1 cellular context compared by ENCODE assay signal in the genomic region with DNA sequence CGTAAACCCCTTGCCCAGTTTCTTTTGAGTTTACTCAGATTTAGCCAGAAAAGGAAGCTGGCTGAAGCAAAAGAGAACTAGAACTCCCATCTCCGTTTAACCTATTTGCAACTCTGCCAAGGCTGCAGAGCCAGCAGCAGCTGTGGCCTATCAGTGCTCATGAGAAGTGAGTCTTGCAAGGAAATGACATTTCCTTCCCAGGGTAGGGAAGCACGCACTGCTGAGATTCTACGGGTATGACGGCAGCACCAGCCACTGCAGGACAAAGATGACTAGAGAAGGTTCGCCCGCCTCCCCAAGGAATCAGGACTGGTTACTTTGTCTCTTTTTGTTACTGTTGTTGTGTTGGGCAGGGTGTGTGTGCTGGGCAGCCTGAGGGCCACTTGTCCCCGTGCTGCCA.
A peak's percentile ranks its signal among the peaks of the same experiment; 100 is the strongest.
TF ChIP-seq lines count a peak whose summit lies in the region.

No MANE protein-coding gene starts in this region.

TF ChIP-seq in GM23338, 12 proteins besides CTCF, POLR2A, EP300 and RAD21:
- TF ChIP-seq, protein P1, sequence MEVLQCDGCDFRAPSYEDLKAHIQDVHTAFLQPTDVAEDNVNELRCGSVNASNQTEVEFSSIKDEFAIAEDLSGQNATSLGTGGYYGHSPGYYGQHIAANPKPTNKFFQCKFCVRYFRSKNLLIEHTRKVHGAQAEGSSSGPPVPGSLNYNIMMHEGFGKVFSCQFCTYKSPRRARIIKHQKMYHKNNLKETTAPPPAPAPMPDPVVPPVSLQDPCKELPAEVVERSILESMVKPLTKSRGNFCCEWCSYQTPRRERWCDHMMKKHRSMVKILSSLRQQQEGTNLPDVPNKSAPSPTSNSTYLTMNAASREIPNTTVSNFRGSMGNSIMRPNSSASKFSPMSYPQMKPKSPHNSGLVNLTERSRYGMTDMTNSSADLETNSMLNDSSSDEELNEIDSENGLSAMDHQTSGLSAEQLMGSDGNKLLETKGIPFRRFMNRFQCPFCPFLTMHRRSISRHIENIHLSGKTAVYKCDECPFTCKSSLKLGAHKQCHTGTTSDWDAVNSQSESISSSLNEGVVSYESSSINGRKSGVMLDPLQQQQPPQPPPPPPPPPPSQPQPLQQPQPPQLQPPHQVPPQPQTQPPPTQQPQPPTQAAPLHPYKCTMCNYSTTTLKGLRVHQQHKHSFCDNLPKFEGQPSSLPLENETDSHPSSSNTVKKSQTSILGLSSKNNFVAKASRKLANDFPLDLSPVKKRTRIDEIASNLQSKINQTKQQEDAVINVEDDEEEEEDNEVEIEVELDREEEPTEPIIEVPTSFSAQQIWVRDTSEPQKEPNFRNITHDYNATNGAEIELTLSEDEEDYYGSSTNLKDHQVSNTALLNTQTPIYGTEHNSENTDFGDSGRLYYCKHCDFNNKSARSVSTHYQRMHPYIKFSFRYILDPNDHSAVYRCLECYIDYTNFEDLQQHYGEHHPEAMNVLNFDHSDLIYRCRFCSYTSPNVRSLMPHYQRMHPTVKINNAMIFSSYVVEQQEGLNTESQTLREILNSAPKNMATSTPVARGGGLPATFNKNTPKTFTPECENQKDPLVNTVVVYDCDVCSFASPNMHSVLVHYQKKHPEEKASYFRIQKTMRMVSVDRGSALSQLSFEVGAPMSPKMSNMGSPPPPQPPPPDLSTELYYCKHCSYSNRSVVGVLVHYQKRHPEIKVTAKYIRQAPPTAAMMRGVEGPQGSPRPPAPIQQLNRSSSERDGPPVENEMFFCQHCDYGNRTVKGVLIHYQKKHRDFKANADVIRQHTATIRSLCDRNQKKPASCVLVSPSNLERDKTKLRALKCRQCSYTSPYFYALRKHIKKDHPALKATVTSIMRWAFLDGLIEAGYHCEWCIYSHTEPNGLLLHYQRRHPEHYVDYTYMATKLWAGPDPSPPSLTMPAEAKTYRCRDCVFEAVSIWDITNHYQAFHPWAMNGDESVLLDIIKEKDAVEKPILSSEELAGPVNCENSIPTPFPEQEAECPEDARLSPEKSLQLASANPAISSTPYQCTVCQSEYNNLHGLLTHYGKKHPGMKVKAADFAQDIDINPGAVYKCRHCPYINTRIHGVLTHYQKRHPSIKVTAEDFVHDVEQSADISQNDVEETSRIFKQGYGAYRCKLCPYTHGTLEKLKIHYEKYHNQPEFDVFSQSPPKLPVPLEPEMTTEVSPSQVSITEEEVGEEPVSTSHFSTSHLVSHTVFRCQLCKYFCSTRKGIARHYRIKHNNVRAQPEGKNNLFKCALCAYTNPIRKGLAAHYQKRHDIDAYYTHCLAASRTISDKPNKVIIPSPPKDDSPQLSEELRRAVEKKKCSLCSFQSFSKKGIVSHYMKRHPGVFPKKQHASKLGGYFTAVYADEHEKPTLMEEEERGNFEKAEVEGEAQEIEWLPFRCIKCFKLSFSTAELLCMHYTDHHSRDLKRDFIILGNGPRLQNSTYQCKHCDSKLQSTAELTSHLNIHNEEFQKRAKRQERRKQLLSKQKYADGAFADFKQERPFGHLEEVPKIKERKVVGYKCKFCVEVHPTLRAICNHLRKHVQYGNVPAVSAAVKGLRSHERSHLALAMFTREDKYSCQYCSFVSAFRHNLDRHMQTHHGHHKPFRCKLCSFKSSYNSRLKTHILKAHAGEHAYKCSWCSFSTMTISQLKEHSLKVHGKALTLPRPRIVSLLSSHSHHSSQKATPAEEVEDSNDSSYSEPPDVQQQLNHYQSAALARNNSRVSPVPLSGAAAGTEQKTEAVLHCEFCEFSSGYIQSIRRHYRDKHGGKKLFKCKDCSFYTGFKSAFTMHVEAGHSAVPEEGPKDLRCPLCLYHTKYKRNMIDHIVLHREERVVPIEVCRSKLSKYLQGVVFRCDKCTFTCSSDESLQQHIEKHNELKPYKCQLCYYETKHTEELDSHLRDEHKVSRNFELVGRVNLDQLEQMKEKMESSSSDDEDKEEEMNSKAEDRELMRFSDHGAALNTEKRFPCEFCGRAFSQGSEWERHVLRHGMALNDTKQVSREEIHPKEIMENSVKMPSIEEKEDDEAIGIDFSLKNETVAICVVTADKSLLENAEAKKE (CRISPR knock-in tag; IDR thresholded peaks at IDR 0.05), result 0 out of 2 replicates have a peak, but pooled peaks have one; percentile 3
- no peak for TF ChIP-seq STAT1 (IDR thresholded peaks at IDR 0.05; ENCODE audit: unreplicated experiment)
